Comparison of ENCODE assay signal across 15 cellular contexts in genomic region chr19:19049406-19049805, GRCh38.
"Had no signal": no experiment of that assay in that cellular context is flagged by ENCODE, and none has a peak within 500 bp of the region (broad histone marks: within the 10 kb centered on the region; RNA-seq: fewer than 3 reads in every experiment).

No MANE protein-coding gene starts in this region.

- H3K27me3 Mint-ChIP-seq: activated B cell treated with CpG ODN at 0.5 μM for 24 hours; activated CD4-positive, alpha-beta T cell treated with anti-CD3 and anti-CD28 coated beads, Interleukin-2, amount 10 ng/mL, durations not matched to agents 24 days and 14 days; activated naive CD8-positive, alpha-beta T cell; natural killer cell treated with Interleukin-12 subunit alpha and Interleukin-12 subunit beta and Interleukin-15 and Interleukin-18, amount 100 ng/mL, for 72 hours had no signal

- ATAC-seq: activated T-cell treated with anti-CD3 and anti-CD28 coated beads, Interleukin-2, amount 50 U/mL, for 4 hours; natural killer cell treated with Interleukin-12 subunit alpha and Interleukin-12 subunit beta and Interleukin-15 and Interleukin-18, amount 100 ng/mL, for 72 hours; psoas muscle; right lobe of liver had no signal

- H3K27me3 ChIP-seq: brain microvascular endothelial cell, right lobe of liver had no signal

- H3K4me1 Mint-ChIP-seq: activated B cell treated with CpG ODN at 0.5 μM for 24 hours; activated CD4-positive, alpha-beta T cell treated with anti-CD3 and anti-CD28 coated beads, Interleukin-2, amount 10 ng/mL, durations not matched to agents 24 days and 14 days had no signal

- H3K4me1 ChIP-seq: psoas muscle had no signal

- H3K9me3 Mint-ChIP-seq: activated B cell treated with CpG ODN at 0.5 μM for 24 hours; activated CD4-positive, alpha-beta T cell treated with anti-CD3 and anti-CD28 coated beads, Interleukin-2, amount 10 ng/mL, durations not matched to agents 24 days and 14 days; activated T-cell treated with anti-CD3 and anti-CD28 coated beads, Interleukin-2, amount 50 U/mL, for 4 hours; natural killer cell treated with Interleukin-12 subunit alpha and Interleukin-12 subunit beta and Interleukin-15 and Interleukin-18, amount 100 ng/mL, for 72 hours; T-helper 1 cell treated with Interleukin-12 subunit alpha and Interleukin-12 subunit beta and Interleukin-4 antibody, amounts not matched to agents 30 μg/mL and 1 μg/mL, for 36 hours had no signal

- DNase-seq: activated B cell treated with CpG ODN at 0.5 μM for 24 hours; activated CD4-positive, alpha-beta T cell treated with anti-CD3 and anti-CD28 coated beads, Interleukin-2, amount 10 ng/mL, durations not matched to agents 24 days and 14 days; activated gamma-delta T cell; activated T-cell treated with anti-CD3 and anti-CD28 coated beads, Interleukin-2, amount 50 U/mL, for 4 hours; brain microvascular endothelial cell; cerebellar nuclear complex; foreskin melanocyte; head of caudate nucleus; psoas muscle; right lobe of liver; stimulated activated naive CD4-positive, alpha-beta T cell treated with Interleukin-2 at 50 U/mL for 16 hours; trophoblast cell had no signal

- H3K4me3 Mint-ChIP-seq: activated B cell treated with CpG ODN at 0.5 μM for 24 hours; activated CD4-positive, alpha-beta T cell treated with anti-CD3 and anti-CD28 coated beads, Interleukin-2, amount 10 ng/mL, durations not matched to agents 24 days and 14 days; activated naive CD8-positive, alpha-beta T cell; activated T-cell treated with anti-CD3 and anti-CD28 coated beads, Interleukin-2, amount 50 U/mL, for 4 hours; natural killer cell treated with Interleukin-12 subunit alpha and Interleukin-12 subunit beta and Interleukin-15 and Interleukin-18, amount 100 ng/mL, for 72 hours; T-helper 1 cell treated with Interleukin-12 subunit alpha and Interleukin-12 subunit beta and Interleukin-4 antibody, amounts not matched to agents 30 μg/mL and 1 μg/mL, for 36 hours had no signal

- H3K27ac ChIP-seq: brain microvascular endothelial cell, psoas muscle, right lobe of liver had no signal

- H3K4me3 ChIP-seq: psoas muscle, right lobe of liver had no signal

- H3K27ac Mint-ChIP-seq: activated B cell treated with CpG ODN at 0.5 μM for 24 hours; activated CD4-positive, alpha-beta T cell treated with anti-CD3 and anti-CD28 coated beads, Interleukin-2, amount 10 ng/mL, durations not matched to agents 24 days and 14 days; activated naive CD8-positive, alpha-beta T cell; natural killer cell treated with Interleukin-12 subunit alpha and Interleukin-12 subunit beta and Interleukin-15 and Interleukin-18, amount 100 ng/mL, for 72 hours; T-helper 1 cell treated with Interleukin-12 subunit alpha and Interleukin-12 subunit beta and Interleukin-4 antibody, amounts not matched to agents 30 μg/mL and 1 μg/mL, for 36 hours had no signal

- H3K9me3 ChIP-seq: psoas muscle, right lobe of liver had no signal

- H3K36me3 Mint-ChIP-seq: natural killer cell treated with Interleukin-12 subunit alpha and Interleukin-12 subunit beta and Interleukin-15 and Interleukin-18, amount 100 ng/mL, for 72 hours had no signal
